Comparison of ENCODE assay signal across 9 cellular contexts in the genomic region with DNA sequence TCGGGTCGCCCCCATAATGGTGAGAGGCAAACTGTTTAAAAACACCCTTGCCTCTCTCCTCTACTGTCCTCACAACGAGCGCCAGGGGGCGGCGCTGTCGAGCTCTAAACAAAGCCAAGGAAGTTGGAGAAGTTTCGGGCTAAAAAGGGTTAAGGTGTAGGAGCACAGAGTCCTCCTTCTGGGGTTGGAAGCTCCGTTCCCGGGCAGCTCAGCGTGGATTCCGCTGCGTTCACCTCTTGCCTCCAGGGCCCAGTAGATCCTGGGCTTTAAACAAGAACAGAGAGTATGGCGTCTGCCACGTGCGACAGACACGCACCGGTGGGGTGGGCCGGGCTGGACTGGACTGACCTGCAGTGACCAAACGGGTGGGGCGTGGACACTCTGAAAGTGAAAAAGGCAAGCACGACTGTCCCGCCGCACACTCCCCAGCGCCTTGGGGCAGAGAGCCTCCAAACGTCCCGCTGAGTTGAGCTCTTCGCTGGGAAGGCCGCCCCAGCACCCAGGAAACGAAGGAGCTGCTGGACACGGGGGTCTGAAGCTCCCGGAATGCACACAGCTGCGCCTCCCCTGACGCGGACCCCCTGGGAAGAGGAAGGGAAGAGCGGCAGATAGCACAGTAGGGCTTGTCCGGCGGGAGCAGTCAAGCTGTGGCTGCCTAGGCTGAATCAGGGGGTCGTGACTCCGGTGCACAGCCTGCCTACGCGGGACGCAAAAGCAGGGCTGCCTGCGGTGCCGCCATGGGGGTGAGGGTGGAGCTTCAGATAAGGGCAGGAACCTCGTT.
A peak's percentile ranks its signal among the peaks of the same experiment; 100 is the strongest.
DNase-seq lines count a peak whose midpoint lies in the region; ATAC-seq and TF ChIP-seq lines count a peak whose summit lies in the region.
"Had no signal": no experiment of that assay in that cellular context is flagged by ENCODE, and none has a peak within 500 bp of the region (broad histone marks: within the 10 kb centered on the region; RNA-seq: fewer than 3 reads in every experiment).

No MANE protein-coding gene starts in this region.

- in situ Hi-C loops in astrocyte of the spinal cord (cut with HindIII; ENCODE audit: low sequenced_read_pairs): no loop called here

- H3K27me3 ChIP-seq in iPS DF 6.9 (ENCODE audit: control insufficient read depth, insufficient read depth, low read length) (peaks cover 24% of the 10 kb centered on the region), rectal smooth muscle tissue (ENCODE audit: control insufficient read depth, insufficient read depth, low read length) (peaks cover 17% of the 10 kb centered on the region)

- H3K9me3 ChIP-seq in iPS DF 6.9 (ENCODE audit: control insufficient read depth, insufficient read depth, low read length): no peaks in the 10 kb centered on the region

- H3K4me1 ChIP-seq in iPS DF 6.9 (ENCODE audit: control insufficient read depth, insufficient read depth, low read length): peaks cover 4% of the 10 kb centered on the region; the same call in 1 of the 2 replicates
- H3K4me1 ChIP-seq in rectal smooth muscle tissue (ENCODE audit: control insufficient read depth, insufficient read depth, low read length): peaks cover 4% of the 10 kb centered on the region

- WGBS in iPS DF 6.9 (ENCODE audit: insufficient coverage, insufficient read length): no CpG with 5 or more reads among the region's 46 CpGs

- DNase-seq in GM03348 (ENCODE audit: low spot score) (peak; percentile 76), NCI-H146 (lab: John Stamatoyannopoulos, UW) (peak; percentile 24), astrocyte of the spinal cord (ENCODE audit: low read depth, low spot score) (peak; percentile 88), iPS DF 6.9 (ENCODE audit: low read depth, low spot score) (peak; percentile 87), DMS153 treated with DMSO at 0.1 percent for 48 hours (lab: John Stamatoyannopoulos, UW; ENCODE audit: unreplicated experiment) (no peak)

- no peak overlapping the region for H3K27ac ChIP-seq in iPS DF 6.9 (ENCODE audit: low read length)
- H3K27ac ChIP-seq in rectal smooth muscle tissue (ENCODE audit: low read depth, low read length): peak overlapping the region; percentile 14

- no peak overlapping the region for H3K9ac ChIP-seq in rectal smooth muscle tissue (ENCODE audit: low read length)

- H3K36me3 ChIP-seq in iPS DF 6.9 (ENCODE audit: control insufficient read depth, insufficient read depth, low read length) (no peaks in the 10 kb centered on the region), rectal smooth muscle tissue (ENCODE audit: control insufficient read depth, insufficient read depth, low read length) (no peaks in the 10 kb centered on the region)

- no peak for ATAC-seq in GM18498 (IDR thresholded peaks at IDR 0.05; ENCODE audit: unreplicated experiment)
- ATAC-seq in GM18868 (IDR thresholded peaks at IDR 0.05; ENCODE audit: unreplicated experiment): no peak
- ATAC-seq: stimulated activated effector memory CD8-positive, alpha-beta T cell treated with anti-CD3 and anti-CD28 coated beads, Interleukin-12 subunit alpha, Interleukin-12 subunit beta, amount 100 ng/mL, for 72 hours had no signal

- H3K4me3 ChIP-seq in astrocyte of the spinal cord (ENCODE audit: low read depth, low read length) (peak overlapping the region; percentile 44), iPS DF 6.9 (ENCODE audit: low read length) (peak overlapping the region; percentile 54; the same call in 1 of the 2 replicates), rectal smooth muscle tissue (ENCODE audit: low read length) (peak overlapping the region; percentile 47)

- peak; percentile 79 for TF ChIP-seq CTCF in astrocyte of the spinal cord (IDR thresholded peaks at IDR 0.05; ENCODE audit: low read depth, low read length)
